1 cellular context compared by ENCODE assay signal in the genomic region with DNA sequence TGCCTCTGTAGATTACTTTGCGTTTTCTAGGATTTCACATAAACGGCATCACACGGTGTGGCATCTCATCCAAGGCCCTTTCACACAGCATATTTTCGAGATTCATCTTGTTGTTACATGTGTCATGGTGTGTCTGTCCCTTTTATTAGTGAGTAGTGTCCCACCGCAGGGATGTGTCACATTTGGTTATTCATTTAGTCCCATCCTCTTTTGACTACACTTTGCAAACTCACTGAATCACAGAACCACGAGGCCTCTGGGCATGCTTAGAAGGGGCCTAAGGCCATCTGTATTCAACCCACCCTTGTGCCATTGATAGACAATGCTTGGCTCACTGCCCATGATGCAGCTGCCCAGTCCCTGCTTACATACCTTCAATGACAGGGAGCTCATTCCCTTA.
A peak's percentile ranks its signal among the peaks of the same experiment; 100 is the strongest.
TF ChIP-seq lines count a peak whose summit lies in the region.

No MANE protein-coding gene starts in this region.

TF ChIP-seq in GM12878, 131 proteins besides CTCF, POLR2A, EP300 and RAD21:
- TF ChIP-seq SMAD1 (IDR thresholded peaks at IDR 0.05; ENCODE audit: low read depth, partially characterized antibody) (no peak), PBX3 (IDR thresholded peaks at IDR 0.05; ENCODE audit: insufficient replicate concordance, low read depth, low read length) (peak; percentile 36), CEBPZ (IDR thresholded peaks at IDR 0.05; ENCODE audit: low read depth, low read length) (no peak), NR2F1 (conservative IDR thresholded peaks at IDR 0.05) (no peak), JUNB (IDR thresholded peaks at IDR 0.05) (peak; percentile 41), ZNF622 (IDR thresholded peaks at IDR 0.05) (no peak), RUNX3 (IDR thresholded peaks at IDR 0.05; ENCODE audit: low read length) (peak; percentile 33)
- TF ChIP-seq, protein P1, sequence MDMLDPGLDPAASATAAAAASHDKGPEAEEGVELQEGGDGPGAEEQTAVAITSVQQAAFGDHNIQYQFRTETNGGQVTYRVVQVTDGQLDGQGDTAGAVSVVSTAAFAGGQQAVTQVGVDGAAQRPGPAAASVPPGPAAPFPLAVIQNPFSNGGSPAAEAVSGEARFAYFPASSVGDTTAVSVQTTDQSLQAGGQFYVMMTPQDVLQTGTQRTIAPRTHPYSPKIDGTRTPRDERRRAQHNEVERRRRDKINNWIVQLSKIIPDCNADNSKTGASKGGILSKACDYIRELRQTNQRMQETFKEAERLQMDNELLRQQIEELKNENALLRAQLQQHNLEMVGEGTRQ (IDR thresholded peaks at IDR 0.05; ENCODE audit: borderline replicate concordance, low read depth, low read length), result no peak
- TF ChIP-seq, protein P2, sequence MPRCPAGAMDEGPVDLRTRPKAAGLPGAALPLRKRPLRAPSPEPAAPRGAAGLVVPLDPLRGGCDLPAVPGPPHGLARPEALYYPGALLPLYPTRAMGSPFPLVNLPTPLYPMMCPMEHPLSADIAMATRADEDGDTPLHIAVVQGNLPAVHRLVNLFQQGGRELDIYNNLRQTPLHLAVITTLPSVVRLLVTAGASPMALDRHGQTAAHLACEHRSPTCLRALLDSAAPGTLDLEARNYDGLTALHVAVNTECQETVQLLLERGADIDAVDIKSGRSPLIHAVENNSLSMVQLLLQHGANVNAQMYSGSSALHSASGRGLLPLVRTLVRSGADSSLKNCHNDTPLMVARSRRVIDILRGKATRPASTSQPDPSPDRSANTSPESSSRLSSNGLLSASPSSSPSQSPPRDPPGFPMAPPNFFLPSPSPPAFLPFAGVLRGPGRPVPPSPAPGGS (IDR thresholded peaks at IDR 0.05; ENCODE audit: borderline replicate concordance, insufficient read depth, low read depth, low read length, poor library complexity, severe bottlenecking), result no peak
- TF ChIP-seq, protein P3, sequence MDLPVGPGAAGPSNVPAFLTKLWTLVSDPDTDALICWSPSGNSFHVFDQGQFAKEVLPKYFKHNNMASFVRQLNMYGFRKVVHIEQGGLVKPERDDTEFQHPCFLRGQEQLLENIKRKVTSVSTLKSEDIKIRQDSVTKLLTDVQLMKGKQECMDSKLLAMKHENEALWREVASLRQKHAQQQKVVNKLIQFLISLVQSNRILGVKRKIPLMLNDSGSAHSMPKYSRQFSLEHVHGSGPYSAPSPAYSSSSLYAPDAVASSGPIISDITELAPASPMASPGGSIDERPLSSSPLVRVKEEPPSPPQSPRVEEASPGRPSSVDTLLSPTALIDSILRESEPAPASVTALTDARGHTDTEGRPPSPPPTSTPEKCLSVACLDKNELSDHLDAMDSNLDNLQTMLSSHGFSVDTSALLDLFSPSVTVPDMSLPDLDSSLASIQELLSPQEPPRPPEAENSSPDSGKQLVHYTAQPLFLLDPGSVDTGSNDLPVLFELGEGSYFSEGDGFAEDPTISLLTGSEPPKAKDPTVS (IDR thresholded peaks at IDR 0.05; ENCODE audit: low read depth, low read length), result no peak
